ENCODE assay signal across 1 cellular context in genomic region chr6:44234101-44235090, GRCh38.
TF ChIP-seq lines count a peak whose summit lies in the region.

No MANE protein-coding gene starts in this region.

TF ChIP-seq in Ishikawa, 13 proteins besides CTCF, POLR2A, EP300 and RAD21 (continued from another document):
- TF ChIP-seq REST (IDR thresholded peaks at IDR 0.05; ENCODE audit: low read depth): no peak
